Comparison of ENCODE assay signal across 7 cellular contexts in the genomic region with DNA sequence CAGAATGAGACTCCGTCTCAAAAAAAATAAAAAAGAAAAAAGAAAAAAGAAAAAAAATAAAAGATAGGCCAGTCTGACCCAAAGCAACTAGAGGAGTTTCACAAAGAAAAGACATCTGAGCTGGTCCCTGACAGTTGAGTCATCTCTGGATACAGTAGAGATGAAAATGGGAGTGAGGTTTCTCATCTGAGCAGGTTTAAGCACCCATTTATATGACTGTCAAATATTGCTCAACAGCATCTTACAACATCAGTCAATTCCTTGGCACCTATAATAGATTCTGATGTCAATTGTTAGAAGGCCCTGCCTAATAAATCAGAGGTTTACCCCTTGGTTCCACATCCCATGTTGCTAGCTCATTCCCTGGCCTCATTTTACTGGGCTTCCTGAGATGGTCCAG.
"Had no signal": no experiment of that assay in that cellular context is flagged by ENCODE, and none has a peak within 500 bp of the region (broad histone marks: within the 10 kb centered on the region; RNA-seq: fewer than 3 reads in every experiment).

No MANE protein-coding gene starts in this region.

- ATAC-seq: GM12878 had no signal

- DNase-seq: GDM1, GF-D8 had no signal

- FAIRE-seq: G401.6, GM12878, GM12891, GM12892, GM18507 had no signal

- H3K4me3 ChIP-seq: GM12878 had no signal
